In the genomic region with DNA sequence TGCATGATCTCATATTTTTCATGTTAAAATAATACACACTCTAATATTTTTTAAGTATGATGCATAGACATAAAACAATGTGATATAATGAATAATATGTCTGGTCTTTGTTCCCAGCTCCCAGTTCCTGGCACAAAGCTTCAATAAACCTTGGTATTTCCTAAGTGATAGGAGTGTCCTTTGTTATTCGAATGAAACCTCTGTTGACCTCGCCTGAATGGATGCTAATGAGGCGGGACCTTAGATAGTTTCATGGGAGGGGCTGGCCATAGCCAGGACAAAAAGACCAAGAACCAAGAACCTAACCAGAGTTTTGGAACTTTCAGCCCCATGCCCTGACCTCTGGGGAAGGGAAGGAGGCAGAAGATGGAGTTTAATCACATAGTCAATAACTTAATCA, we compare ENCODE assay signal across 29 cellular contexts.
DNase-seq lines count a peak whose midpoint lies in the region; ATAC-seq and TF ChIP-seq lines count a peak whose summit lies in the region.
"Had no signal": no experiment of that assay in that cellular context is flagged by ENCODE, and none has a peak within 500 bp of the region (broad histone marks: within the 10 kb centered on the region; RNA-seq: fewer than 3 reads in every experiment).

No MANE protein-coding gene starts in this region.

- peaks cover 50% of the 10 kb centered on the region for H3K4me1 Mint-ChIP-seq in type B pancreatic cell (ENCODE audit: unreplicated experiment)
- H3K4me1 Mint-ChIP-seq: activated CD4-positive, alpha-beta T cell treated with anti-CD3 and anti-CD28 coated beads for 36 hours; CD4-positive, alpha-beta memory T cell had no signal

- no peaks in the 10 kb centered on the region for H3K9me3 ChIP-seq in heart right ventricle
- H3K9me3 ChIP-seq: body of pancreas, colonic mucosa, neutrophil, Peyer's patch, upper lobe of right lung had no signal

- TF ChIP-seq CTCF in heart right ventricle (IDR thresholded peaks at IDR 0.05): no peak
- no peak for TF ChIP-seq CTCF in type B pancreatic cell (conservative IDR thresholded peaks at IDR 0.05)

- H3K27ac Mint-ChIP-seq in type B pancreatic cell: peak overlapping the region; percentile 53
- H3K27ac Mint-ChIP-seq: activated CD4-positive, alpha-beta T cell treated with anti-CD3 and anti-CD28 coated beads for 36 hours; activated T-cell treated with anti-CD3 and anti-CD28 coated beads, Interleukin-2, amount 50 U/mL, for 24 hours; CD4-positive, alpha-beta memory T cell had no signal

- H3K36me3 Mint-ChIP-seq in type B pancreatic cell: peaks cover 3% of the 10 kb centered on the region
- H3K36me3 Mint-ChIP-seq: CD4-positive, alpha-beta memory T cell had no signal

- intact Hi-C loops in heart right ventricle (cut with DNase I): no loop called here
- intact Hi-C loops in cardiac septum (cut with DNase I): no loop called here

- WGBS in heart right ventricle, 2 donors: 65 to 71% methylated on average over 3 of the region's 3 CpGs

- H3K27me3 Mint-ChIP-seq in type B pancreatic cell: peaks cover 4% of the 10 kb centered on the region

- DNase-seq in heart right ventricle (peak in 1 of 2 donors; percentile 28), cardiac septum (ENCODE audit: low spot score) (no peak), epithelial cell of prostate (ENCODE audit: low read depth, low spot score) (peak; percentile 29), iPS DF 19.7 (ENCODE audit: low read depth, low spot score) (peak; percentile 59), type B pancreatic cell (ENCODE audit: extremely low spot score, unreplicated experiment) (no peak), HCEC 1CT (no peak)
- DNase-seq: activated CD4-positive, alpha-beta T cell treated with anti-CD3 and anti-CD28 coated beads for 36 hours; activated CD8-positive, alpha-beta memory T cell treated with anti-CD3 and anti-CD28 coated beads for 24 hours; activated T-cell treated with anti-CD3 and anti-CD28 coated beads, Interleukin-2, amount 50 U/mL, for 24 hours; AML-193; body of pancreas; CD4-positive, alpha-beta memory T cell; colonic mucosa; DMS 273 treated with DMSO at 0.1 percent for 48 hours; GDM1; head of caudate nucleus; Kasumi-1; MV-4-11; NCI-H146; NCI-H510A treated with DMSO at 0.1 percent for 48 hours; Peyer's patch; stimulated activated CD4-positive, alpha-beta T cell treated with anti-CD3 and anti-CD28 coated beads, Interleukin-1b, Interleukin-23, amount 100 ng/mL, for 48 hours; T-helper 1 cell; upper lobe of right lung had no signal

- H3K4me3 ChIP-seq in heart right ventricle: no peak overlapping the region
- H3K4me3 ChIP-seq: body of pancreas, colonic mucosa, lung, Peyer's patch, skin epidermis, upper lobe of right lung had no signal

- no peak overlapping the region for H3K4me3 Mint-ChIP-seq in type B pancreatic cell
- H3K4me3 Mint-ChIP-seq: activated CD4-positive, alpha-beta T cell treated with anti-CD3 and anti-CD28 coated beads for 36 hours; activated T-cell treated with anti-CD3 and anti-CD28 coated beads, Interleukin-2, amount 50 U/mL, for 24 hours; CD4-positive, alpha-beta memory T cell had no signal

- H3K27ac ChIP-seq in heart right ventricle (peak overlapping the region in 8 of 10 donors; percentile 1 to 74 (median 50)), epithelial cell of prostate (no peak overlapping the region)
- H3K27ac ChIP-seq: body of pancreas, colonic mucosa, neutrophil, Peyer's patch, upper lobe of right lung had no signal

- no peaks in the 10 kb centered on the region for H3K27me3 ChIP-seq in heart right ventricle
- H3K27me3 ChIP-seq: body of pancreas, colonic mucosa, Peyer's patch, upper lobe of right lung had no signal

- H3K36me3 ChIP-seq in heart right ventricle: no peaks in the 10 kb centered on the region
- H3K36me3 ChIP-seq: colonic mucosa, neutrophil, Peyer's patch, upper lobe of right lung had no signal

- peaks cover 6% of the 10 kb centered on the region for H3K9me3 Mint-ChIP-seq in type B pancreatic cell
- H3K9me3 Mint-ChIP-seq: activated T-cell treated with anti-CD3 and anti-CD28 coated beads, Interleukin-2, amount 50 U/mL, for 24 hours; CD4-positive, alpha-beta memory T cell had no signal

- peaks cover 0 to 38% (median 7%) of the 10 kb centered on the region in 9 donors for H3K4me1 ChIP-seq in heart right ventricle
- H3K4me1 ChIP-seq: colonic mucosa had no signal

- ATAC-seq in heart right ventricle: peak; percentile 61 to 86 (median 83)
- no peak for ATAC-seq in GM21381 (IDR thresholded peaks at IDR 0.05; ENCODE audit: unreplicated experiment)
- no peak for ATAC-seq in HG03039 (IDR thresholded peaks at IDR 0.05; ENCODE audit: unreplicated experiment)
- ATAC-seq: activated CD4-positive, alpha-beta T cell treated with anti-CD3 and anti-CD28 coated beads for 36 hours; body of pancreas; upper lobe of right lung had no signal

Comparison
In these comparisons a context has a peak if more than half of its experiments do, and no peak if none do; other contexts are left out.
1. ATAC-seq: peak in heart right ventricle (8 of 8); none in GM21381 (single experiment) and HG03039 (single experiment).
2. DNase-seq: peak in epithelial cell of prostate (single experiment) and iPS DF 19.7 (single experiment); none in cardiac septum (single experiment), type B pancreatic cell (single experiment) and HCEC 1CT (single experiment).